21 cellular contexts compared by ENCODE assay signal in the genomic region with DNA sequence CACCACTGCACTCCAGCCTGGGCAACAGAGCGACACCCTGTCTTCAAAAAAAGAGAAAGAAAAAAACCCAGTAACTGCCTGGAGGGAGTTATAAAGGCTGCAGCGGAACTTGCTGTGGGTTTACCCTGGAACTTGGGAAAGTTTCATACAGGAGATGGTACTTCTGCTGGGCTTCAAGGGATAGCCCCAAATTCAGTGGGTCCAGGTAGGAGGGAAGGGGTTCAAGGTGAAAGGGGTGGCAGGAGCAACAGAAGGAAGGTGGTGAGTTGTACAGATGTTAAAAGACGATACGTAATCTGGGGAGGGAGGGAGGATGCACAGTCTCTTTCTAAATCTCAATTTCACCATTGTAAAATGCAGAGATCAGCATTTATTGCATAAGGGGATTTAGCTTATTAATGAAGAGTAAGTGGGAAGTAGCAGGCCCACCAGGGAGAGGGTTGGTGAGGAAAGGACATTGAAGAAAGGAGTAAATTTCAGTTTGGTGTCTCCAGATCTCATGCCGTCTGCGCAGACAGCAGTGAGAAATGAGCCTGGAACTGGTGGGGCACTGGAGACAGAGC. TPM values are rescaled to one million over a fixed set of nuclear protein-coding genes. Genes with fewer than 3 reads are reported as not detected.
"Had no signal": no experiment of that assay in that cellular context is flagged by ENCODE, and none has a peak within 500 bp of the region (broad histone marks: within the 10 kb centered on the region; RNA-seq: fewer than 3 reads in every experiment).

No MANE protein-coding gene starts in this region.

- H3K9me3 ChIP-seq: MG63, SJSA1 had no signal

- H3K27ac ChIP-seq: SJSA1, SK-N-MC had no signal

- H3K36me3 ChIP-seq: MG63, SJSA1 had no signal

- H3K4me1 ChIP-seq: SJSA1 had no signal

- DNase-seq: Karpas-422, KG1, MG63, NCI-H1092, NCI-H1105 treated with DMSO at 0.1 percent for 48 hours, NCI-H1417 treated with DMSO at 0.1 percent for 48 hours, NCI-H146, NCI-H1694 treated with DMSO at 0.1 percent for 48 hours, NCI-H1930, NCI-H2081, NCI-H2107, NCI-H2227 treated with DMSO at 0.1 percent for 48 hours, NCI-H69, NCI-H774, Right ventricle myocardium superior, RPMI8226, SIG-M5, SW 1271 had no signal

- H3K4me3 ChIP-seq: MG63, SJSA1, SK-N-MC had no signal

- H3K27me3 ChIP-seq: MG63 had no signal

RNA-seq across cellular contexts. Expression of a gene that starts 8.5 kb away (rescaled TPM):
- total RNA-seq: HT1080 had no signal
